Comparison of ENCODE assay signal across 22 cellular contexts in genomic region chr5:168803541-168803940, GRCh38.
"Had no signal": no experiment of that assay in that cellular context is flagged by ENCODE, and none has a peak within 500 bp of the region (broad histone marks: within the 10 kb centered on the region; RNA-seq: fewer than 3 reads in every experiment).

No MANE protein-coding gene starts in this region.

- H3K27ac Mint-ChIP-seq: effector memory CD8-positive, alpha-beta T cell; immature natural killer cell; nephron progenitor cell; stimulated activated effector memory CD8-positive, alpha-beta T cell treated with anti-CD3 and anti-CD28 coated beads, Interleukin-12 subunit alpha, Interleukin-12 subunit beta, amount 100 ng/mL, for 72 hours had no signal

- H3K4me1 Mint-ChIP-seq: naive thymus-derived CD8-positive, alpha-beta T cell; nephron progenitor cell; stimulated activated effector memory CD8-positive, alpha-beta T cell treated with anti-CD3 and anti-CD28 coated beads, Interleukin-12 subunit alpha, Interleukin-12 subunit beta, amount 100 ng/mL, for 72 hours had no signal

- H3K9me3 Mint-ChIP-seq: effector memory CD8-positive, alpha-beta T cell; immature natural killer cell; nephron progenitor cell; stimulated activated effector memory CD8-positive, alpha-beta T cell treated with anti-CD3 and anti-CD28 coated beads, Interleukin-12 subunit alpha, Interleukin-12 subunit beta, amount 100 ng/mL, for 72 hours had no signal

- ATAC-seq: effector memory CD8-positive, alpha-beta T cell; left ventricle myocardium superior; lower lobe of right lung; naive thymus-derived CD8-positive, alpha-beta T cell; psoas muscle; right cardiac atrium; stimulated activated effector memory CD8-positive, alpha-beta T cell treated with anti-CD3 and anti-CD28 coated beads, Interleukin-12 subunit alpha, Interleukin-12 subunit beta, amount 100 ng/mL, for 72 hours had no signal

- DNase-seq: cortex of kidney; effector memory CD8-positive, alpha-beta T cell; erythroblast; esophagus squamous epithelium; foreskin melanocyte; hypothalamus; immature natural killer cell; islet precursor cell; kidney glomerular epithelial cell; left ventricle myocardium superior; lower lobe of right lung; naive thymus-derived CD8-positive, alpha-beta T cell; nephron progenitor cell; nucleus accumbens; psoas muscle; right cardiac atrium; sigmoid colon; stimulated activated CD4-positive, alpha-beta T cell treated with anti-CD3 and anti-CD28 coated beads, Interleukin-2, amount 100 ng/mL, for 24 hours; stimulated activated CD4-positive, alpha-beta T cell treated with anti-CD3 and anti-CD28 coated beads, Interleukin-4, amount 100 ng/mL, for 24 hours; stimulated activated naive CD4-positive, alpha-beta T cell treated with Interleukin-2 at 50 U/mL for 16 hours; transverse colon had no signal

- H3K4me3 Mint-ChIP-seq: effector memory CD8-positive, alpha-beta T cell; immature natural killer cell; naive thymus-derived CD8-positive, alpha-beta T cell; nephron progenitor cell; stimulated activated effector memory CD8-positive, alpha-beta T cell treated with anti-CD3 and anti-CD28 coated beads, Interleukin-12 subunit alpha, Interleukin-12 subunit beta, amount 100 ng/mL, for 72 hours had no signal

- H3K36me3 Mint-ChIP-seq: naive thymus-derived CD8-positive, alpha-beta T cell; stimulated activated effector memory CD8-positive, alpha-beta T cell treated with anti-CD3 and anti-CD28 coated beads, Interleukin-12 subunit alpha, Interleukin-12 subunit beta, amount 100 ng/mL, for 72 hours had no signal
